In the genomic region with DNA sequence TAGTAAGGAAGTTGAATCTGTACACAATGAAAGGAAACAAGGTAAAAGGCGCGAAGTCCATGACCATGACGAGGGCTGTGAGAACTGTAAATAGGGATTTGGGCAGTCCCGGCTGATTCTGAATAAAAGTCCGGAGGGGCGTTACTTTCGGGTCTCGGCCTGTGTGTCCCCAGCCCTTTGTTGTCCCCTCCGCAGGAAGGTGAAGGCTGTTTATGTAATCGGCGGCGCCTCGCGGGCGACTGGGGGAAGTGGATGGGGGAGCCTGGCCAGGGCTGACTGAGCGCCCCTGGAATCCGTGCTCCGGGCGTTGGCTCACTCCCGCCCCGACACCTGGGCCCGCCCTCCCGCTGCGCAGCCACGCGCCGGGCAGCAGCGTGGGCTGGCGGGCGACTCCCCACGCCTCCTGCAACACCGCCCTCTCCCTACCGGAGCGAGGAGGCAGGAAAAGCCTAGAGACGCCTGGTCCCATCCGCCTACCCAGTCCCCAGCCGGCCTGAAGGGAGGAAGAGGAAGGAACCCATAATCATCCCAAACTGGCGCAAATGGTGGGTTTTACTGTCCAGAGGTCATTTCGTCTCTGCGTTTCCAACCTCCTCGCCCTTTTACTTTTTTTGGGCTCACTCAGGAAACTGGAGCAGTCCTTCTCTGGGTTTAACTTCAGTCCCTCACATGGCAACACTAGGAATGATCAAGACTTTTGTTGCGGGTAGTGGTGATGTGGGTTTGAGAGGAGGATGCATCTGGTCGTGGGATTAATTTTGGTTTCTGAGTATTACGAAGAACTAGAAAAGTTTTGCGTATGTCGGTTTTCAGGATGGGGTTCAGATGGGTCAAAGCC, we compare ENCODE assay signal across 8 cellular contexts.
DNase-seq lines count a peak whose midpoint lies in the region; ATAC-seq and TF ChIP-seq lines count a peak whose summit lies in the region.

No MANE protein-coding gene starts in this region.

- no peak for TF ChIP-seq EP300 in Ishikawa (IDR thresholded peaks at IDR 0.05; ENCODE audit: borderline replicate concordance)

- H3K27ac ChIP-seq in BLaER1 treated with 17β-estradiol and CSF1 and Interleukin-3, amounts not matched to agents 10 nM and 100 nM, result no peak overlapping the region
- H3K27ac ChIP-seq in iPS-20b (ENCODE audit: low read length), result no peak overlapping the region

- H3K27ac Mint-ChIP-seq in activated naive CD8-positive, alpha-beta T cell, result no peak overlapping the region

- H3K9me3 ChIP-seq in BLaER1 treated with 17β-estradiol and CSF1 and Interleukin-3, amounts not matched to agents 10 nM and 100 nM (replicated peaks in 1 of 11), result no peaks in the 10 kb centered on the region
- H3K9me3 ChIP-seq in iPS-20b (ENCODE audit: insufficient read depth, low read depth, low read length), result no peaks in the 10 kb centered on the region

- H3K9me3 Mint-ChIP-seq in activated naive CD8-positive, alpha-beta T cell (ENCODE audit: low read depth), result no peaks in the 10 kb centered on the region

- H3K4me1 ChIP-seq in BLaER1 treated with 17β-estradiol and CSF1 and Interleukin-3, amounts not matched to agents 10 nM and 100 nM, result peaks cover 29 to 40% (median 38%) of the 10 kb centered on the region in 10 experiments
- H3K4me1 ChIP-seq in iPS-20b (ENCODE audit: insufficient read depth, low read length), result peaks cover 6% of the 10 kb centered on the region; the same call in 1 of the 2 replicates

- no peak for TF ChIP-seq RAD21 in Ishikawa (IDR thresholded peaks at IDR 0.05; ENCODE audit: low read depth)

- H4K20me1 ChIP-seq in BLaER1 treated with 17β-estradiol and CSF1 and Interleukin-3, amounts not matched to agents 10 nM and 100 nM, result peaks cover 0 to 10% (median 0%) of the 10 kb centered on the region in 11 experiments; a peak in 1 of 22 replicates

- peak overlapping the region; percentile 87 for H3K4me3 Mint-ChIP-seq in activated naive CD8-positive, alpha-beta T cell

- H3K27me3 Mint-ChIP-seq in activated naive CD8-positive, alpha-beta T cell, result peaks cover 28% of the 10 kb centered on the region

- H3K9ac ChIP-seq in BLaER1 treated with 17β-estradiol and CSF1 and Interleukin-3, amounts not matched to agents 10 nM and 100 nM, result peak overlapping the region in 10 of 11 experiments; percentile 10 to 58 (median 46); a peak in 14 of 22 replicates
- H3K9ac ChIP-seq in iPS-20b (ENCODE audit: low read depth, low read length), result peak overlapping the region; percentile 1; the same call in 1 of the 2 replicates

- H3K36me3 Mint-ChIP-seq in activated naive CD8-positive, alpha-beta T cell, result no peaks in the 10 kb centered on the region

- peak overlapping the region; percentile 51 to 68 (median 57) for H3K4me3 ChIP-seq in BLaER1 treated with 17β-estradiol and CSF1 and Interleukin-3, amounts not matched to agents 10 nM and 100 nM
- peak overlapping the region; percentile 63 for H3K4me3 ChIP-seq in iPS-20b (ENCODE audit: low read length)

- peaks cover 57% of the 10 kb centered on the region for H3K4me1 Mint-ChIP-seq in activated naive CD8-positive, alpha-beta T cell (ENCODE audit: low read depth)

- peak; percentile 14 for DNase-seq in stimulated activated CD4-positive, alpha-beta T cell treated with anti-CD3 and anti-CD28 coated beads, Interleukin-4, amount 100 ng/mL, for 1 hour
- DNase-seq in dedifferentiated amniotic fluid mesenchymal stem cell (ENCODE audit: extremely low spot score) (no peak), HCEC 1CT (no peak)

- no peak for ATAC-seq in HG02981 (IDR thresholded peaks at IDR 0.05; ENCODE audit: unreplicated experiment)

- no peaks in the 10 kb centered on the region for H3K36me3 ChIP-seq in BLaER1 treated with 17β-estradiol and CSF1 and Interleukin-3, amounts not matched to agents 10 nM and 100 nM
- no peaks in the 10 kb centered on the region for H3K36me3 ChIP-seq in iPS-20b (ENCODE audit: insufficient read depth, low read depth, low read length)

- peaks cover 51 to 75% (median 67%) of the 10 kb centered on the region in 11 experiments for H3K27me3 ChIP-seq in BLaER1 treated with 17β-estradiol and CSF1 and Interleukin-3, amounts not matched to agents 10 nM and 100 nM
- H3K27me3 ChIP-seq in iPS-20b (ENCODE audit: insufficient read depth, low read length), result peaks cover 89% of the 10 kb centered on the region

- peak overlapping the region; percentile 87 to 100 (median 96) for H3K4me2 ChIP-seq in BLaER1 treated with 17β-estradiol and CSF1 and Interleukin-3, amounts not matched to agents 10 nM and 100 nM

TF ChIP-seq in Ishikawa, 13 proteins besides CTCF, POLR2A, EP300 and RAD21:
- TF ChIP-seq TCF12 (IDR thresholded peaks at IDR 0.05; ENCODE audit: low read depth) (peak; percentile 89), EGR1 (IDR thresholded peaks at IDR 0.05) (peak; percentile 68; the same call in 1 of the 2 replicates), CEBPB (IDR thresholded peaks at IDR 0.05) (no peak), FOXM1 (IDR thresholded peaks at IDR 0.05; ENCODE audit: borderline replicate concordance, low read depth) (no peak), TAF1 (IDR thresholded peaks at IDR 0.05; ENCODE audit: low read depth) (no peak), YY1 (IDR thresholded peaks at IDR 0.05; ENCODE audit: low read depth) (no peak), ZBTB7A (IDR thresholded peaks at IDR 0.05; ENCODE audit: low read depth) (no peak), TEAD4 (IDR thresholded peaks at IDR 0.05) (peak; percentile 68), CREB1 (IDR thresholded peaks at IDR 0.05; ENCODE audit: low read depth) (no peak), NFIC (IDR thresholded peaks at IDR 0.05) (peak; percentile 50)
- TF ChIP-seq, protein P1, sequence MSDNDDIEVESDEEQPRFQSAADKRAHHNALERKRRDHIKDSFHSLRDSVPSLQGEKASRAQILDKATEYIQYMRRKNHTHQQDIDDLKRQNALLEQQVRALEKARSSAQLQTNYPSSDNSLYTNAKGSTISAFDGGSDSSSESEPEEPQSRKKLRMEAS (IDR thresholded peaks at IDR 0.05), result peak; percentile 67
- TF ChIP-seq, protein P2, sequence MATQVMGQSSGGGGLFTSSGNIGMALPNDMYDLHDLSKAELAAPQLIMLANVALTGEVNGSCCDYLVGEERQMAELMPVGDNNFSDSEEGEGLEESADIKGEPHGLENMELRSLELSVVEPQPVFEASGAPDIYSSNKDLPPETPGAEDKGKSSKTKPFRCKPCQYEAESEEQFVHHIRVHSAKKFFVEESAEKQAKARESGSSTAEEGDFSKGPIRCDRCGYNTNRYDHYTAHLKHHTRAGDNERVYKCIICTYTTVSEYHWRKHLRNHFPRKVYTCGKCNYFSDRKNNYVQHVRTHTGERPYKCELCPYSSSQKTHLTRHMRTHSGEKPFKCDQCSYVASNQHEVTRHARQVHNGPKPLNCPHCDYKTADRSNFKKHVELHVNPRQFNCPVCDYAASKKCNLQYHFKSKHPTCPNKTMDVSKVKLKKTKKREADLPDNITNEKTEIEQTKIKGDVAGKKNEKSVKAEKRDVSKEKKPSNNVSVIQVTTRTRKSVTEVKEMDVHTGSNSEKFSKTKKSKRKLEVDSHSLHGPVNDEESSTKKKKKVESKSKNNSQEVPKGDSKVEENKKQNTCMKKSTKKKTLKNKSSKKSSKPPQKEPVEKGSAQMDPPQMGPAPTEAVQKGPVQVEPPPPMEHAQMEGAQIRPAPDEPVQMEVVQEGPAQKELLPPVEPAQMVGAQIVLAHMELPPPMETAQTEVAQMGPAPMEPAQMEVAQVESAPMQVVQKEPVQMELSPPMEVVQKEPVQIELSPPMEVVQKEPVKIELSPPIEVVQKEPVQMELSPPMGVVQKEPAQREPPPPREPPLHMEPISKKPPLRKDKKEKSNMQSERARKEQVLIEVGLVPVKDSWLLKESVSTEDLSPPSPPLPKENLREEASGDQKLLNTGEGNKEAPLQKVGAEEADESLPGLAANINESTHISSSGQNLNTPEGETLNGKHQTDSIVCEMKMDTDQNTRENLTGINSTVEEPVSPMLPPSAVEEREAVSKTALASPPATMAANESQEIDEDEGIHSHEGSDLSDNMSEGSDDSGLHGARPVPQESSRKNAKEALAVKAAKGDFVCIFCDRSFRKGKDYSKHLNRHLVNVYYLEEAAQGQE (IDR thresholded peaks at IDR 0.05; ENCODE audit: low read depth), result no peak
- TF ChIP-seq, protein P3, sequence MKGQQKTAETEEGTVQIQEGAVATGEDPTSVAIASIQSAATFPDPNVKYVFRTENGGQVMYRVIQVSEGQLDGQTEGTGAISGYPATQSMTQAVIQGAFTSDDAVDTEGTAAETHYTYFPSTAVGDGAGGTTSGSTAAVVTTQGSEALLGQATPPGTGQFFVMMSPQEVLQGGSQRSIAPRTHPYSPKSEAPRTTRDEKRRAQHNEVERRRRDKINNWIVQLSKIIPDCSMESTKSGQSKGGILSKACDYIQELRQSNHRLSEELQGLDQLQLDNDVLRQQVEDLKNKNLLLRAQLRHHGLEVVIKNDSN (IDR thresholded peaks at IDR 0.05), result no peak
